In genomic region chr12:102504280-102504679, GRCh38 we compare ENCODE assay signal across 1 cellular context.
TF ChIP-seq lines count a peak whose summit lies in the region.

No MANE protein-coding gene starts in this region.

TF ChIP-seq in GM12878, 131 proteins besides CTCF, POLR2A, EP300 and RAD21:
- TF ChIP-seq SPI1 (IDR thresholded peaks at IDR 0.05; ENCODE audit: borderline replicate concordance, insufficient read depth, low read depth, low read length), result peak; percentile 42; the same call in 1 of the 2 replicates
- no peak for TF ChIP-seq MYB (IDR thresholded peaks at IDR 0.05; ENCODE audit: borderline replicate concordance, low read depth, low read length)
TF ChIP-seq in GM12878: peak in this region for 1.
